16 cellular contexts compared by ENCODE assay signal in genomic region chr20:34797012-34797720, GRCh38. TPM values are rescaled to one million over a fixed set of nuclear protein-coding genes. Genes with fewer than 3 reads are reported as not detected.
DNase-seq lines count a peak whose midpoint lies in the region; ATAC-seq and TF ChIP-seq lines count a peak whose summit lies in the region.
"Had no signal": no experiment of that assay in that cellular context is flagged by ENCODE, and none has a peak within 500 bp of the region (broad histone marks: within the 10 kb centered on the region; RNA-seq: fewer than 3 reads in every experiment).

No MANE protein-coding gene starts in this region.

- no peak overlapping the region for H3K4me3 ChIP-seq in GM23338
- H3K4me3 ChIP-seq in HEK293 (ENCODE audit: low read depth, low read length): no peak overlapping the region
- H3K4me3 ChIP-seq in endodermal cell (ENCODE audit: low read length): no peak overlapping the region
- H3K4me3 ChIP-seq in neuronal stem cell (ENCODE audit: low read length in 2 of 2): no peak overlapping the region
- no peak overlapping the region for H3K4me3 ChIP-seq in SJCRH30
- H3K4me3 ChIP-seq: A549 had no signal

- H3K9me3 Mint-ChIP-seq in GM23338 (no peaks in the 10 kb centered on the region), endodermal cell (peaks cover 6% of the 10 kb centered on the region), type B pancreatic cell (peaks cover 18% of the 10 kb centered on the region)
- H3K9me3 Mint-ChIP-seq: CD14-positive monocyte; CD8-positive, alpha-beta T cell had no signal

- H3K4me1 ChIP-seq in GM23338 (ENCODE audit: insufficient read depth) (0 out of 2 replicates have a peak, but pooled peaks cover 3% of the 10 kb centered on the region), HEK293 (ENCODE audit: control insufficient read depth, insufficient read depth, low read length) (peaks cover 21% of the 10 kb centered on the region), endodermal cell (ENCODE audit: control insufficient read depth, insufficient read depth, low read length) (peaks cover 10% of the 10 kb centered on the region), neuronal stem cell (ENCODE audit: control insufficient read depth in 2 of 2, insufficient read depth in 1 of 2, low read depth in 1 of 2, low read length in 2 of 2) (no peaks in the 10 kb centered on the region), SJCRH30 (peaks cover 11% of the 10 kb centered on the region)

- WGBS in endodermal cell (ENCODE audit: insufficient coverage in 1 of 2, insufficient read length in 1 of 2), 2 experiments: 93 to 94% methylated on average over 2 to 4 of the region's 4 CpGs
- no CpG with 5 or more reads among the region's 4 CpGs for WGBS in neuronal stem cell (ENCODE audit: extremely low coverage in 2 of 2, insufficient read length in 2 of 2, insufficient replicate concordance in 1 of 2), 2 donors

- H3K9me2 ChIP-seq in GM23338 (ENCODE audit: insufficient read depth): no peaks in the 10 kb centered on the region

- no peak overlapping the region for H4K8ac ChIP-seq in neuronal stem cell (ENCODE audit: low read depth, low read length)

- no peak overlapping the region for H2BK12ac ChIP-seq in neuronal stem cell (ENCODE audit: low read length)

- H3K27ac ChIP-seq in GM23338 (ENCODE audit: low read depth) (no peak overlapping the region), HEK293 (ENCODE audit: extremely low read depth, low read depth, low read length) (no peak overlapping the region), endodermal cell (ENCODE audit: low read depth, low read length) (no peak overlapping the region), neuronal stem cell (replicated peaks; ENCODE audit: low read length) (no peak overlapping the region), SJCRH30 (no peak overlapping the region)

- no peaks in the 10 kb centered on the region for H3K9me3 ChIP-seq in HEK293 (ENCODE audit: control insufficient read depth, insufficient read depth, low read depth, low read length)
- no peaks in the 10 kb centered on the region for H3K9me3 ChIP-seq in endodermal cell (ENCODE audit: control insufficient read depth, low read length)
- H3K9me3 ChIP-seq in neuronal stem cell (replicated peaks in 1 of 2; ENCODE audit: control insufficient read depth in 2 of 2, insufficient read depth in 1 of 2, low read depth in 1 of 2, low read length in 2 of 2): peaks cover 0 to 18% of the 10 kb centered on the region in 2 donors
- no peaks in the 10 kb centered on the region; the same call in 1 of the 2 replicates for H3K9me3 ChIP-seq in SJCRH30 (replicated peaks)
- H3K9me3 ChIP-seq: A549 had no signal

- TF ChIP-seq CTCF in GM23338 (conservative IDR thresholded peaks at IDR 0.05; ENCODE audit: low read depth in 2 of 2) (no peak), HEK293 (tag by site-specific recombination; IDR thresholded peaks at IDR 0.05) (no peak), endodermal cell (conservative IDR thresholded peaks at IDR 0.05) (no peak), type B pancreatic cell (conservative IDR thresholded peaks at IDR 0.05) (no peak)

- H2BK5ac ChIP-seq in neuronal stem cell (ENCODE audit: low read length): no peak overlapping the region

- H2BK15ac ChIP-seq in neuronal stem cell (ENCODE audit: low read length): no peak overlapping the region

- H3K4me1 Mint-ChIP-seq in GM23338: no peaks in the 10 kb centered on the region
- peaks cover 9% of the 10 kb centered on the region for H3K4me1 Mint-ChIP-seq in endodermal cell
- H3K4me1 Mint-ChIP-seq in type B pancreatic cell (ENCODE audit: unreplicated experiment): peaks cover 27% of the 10 kb centered on the region

- DNase-seq in GM23338 (ENCODE audit: low spot score) (no peak), endodermal cell (peak; percentile 55), neuronal stem cell (ENCODE audit: low spot score) (no peak), SJCRH30 (no peak), type B pancreatic cell (ENCODE audit: extremely low spot score, unreplicated experiment) (no peak)
- DNase-seq in stimulated activated CD4-positive, alpha-beta T cell treated with anti-CD3 and anti-CD28 coated beads, Interleukin-2, amount 100 ng/mL, for 48 hours: no peak
- DNase-seq: CD8-positive, alpha-beta T cell; COR-L47; DMS153; DMS79 treated with DMSO at 0.1 percent for 48 hours; EL; H7 had no signal

- H3F3A ChIP-seq in GM23338 (replicated peaks; ENCODE audit: low read depth): no peaks in the 10 kb centered on the region

- no peak overlapping the region for H2BK120ac ChIP-seq in neuronal stem cell (ENCODE audit: low read depth, low read length)

- peak overlapping the region; percentile 56 for H3K14ac ChIP-seq in neuronal stem cell (ENCODE audit: low read length)

- H3K4me2 ChIP-seq in GM23338 (no peak overlapping the region), neuronal stem cell (ENCODE audit: insufficient read depth, low read length, poor library complexity, severe bottlenecking) (no peak overlapping the region)
- H3K4me2 ChIP-seq: A549 had no signal

- H3K79me2 ChIP-seq in GM23338 (replicated peaks; ENCODE audit: insufficient read depth): peaks cover 5% of the 10 kb centered on the region; the same call in 1 of the 2 replicates

- no peaks in the 10 kb centered on the region for H4K20me1 ChIP-seq in GM23338 (replicated peaks; ENCODE audit: insufficient read depth)

- H4K91ac ChIP-seq in neuronal stem cell (ENCODE audit: low read depth, low read length, poor library complexity): no peak overlapping the region

- no peaks in the 10 kb centered on the region for H3K36me3 ChIP-seq in GM23338 (ENCODE audit: insufficient read depth)
- no peaks in the 10 kb centered on the region; a peak in 1 of 3 replicates for H3K36me3 ChIP-seq in HEK293 (ENCODE audit: control insufficient read depth in 2 of 2, insufficient read depth in 1 of 2, low read length in 2 of 2)
- no peaks in the 10 kb centered on the region for H3K36me3 ChIP-seq in endodermal cell (ENCODE audit: control insufficient read depth, insufficient read depth, low read length)
- H3K36me3 ChIP-seq in neuronal stem cell (replicated peaks in 1 of 2; ENCODE audit: control insufficient read depth in 2 of 2, insufficient read depth in 2 of 2, low read length in 2 of 2): peaks cover 0 to 6% of the 10 kb centered on the region in 2 donors
- H3K36me3 ChIP-seq in SJCRH30: peaks cover 6% of the 10 kb centered on the region

- no peaks in the 10 kb centered on the region for H3K79me1 ChIP-seq in neuronal stem cell (ENCODE audit: low read depth, low read length)

- H3K18ac ChIP-seq in neuronal stem cell (ENCODE audit: low read length): no peak overlapping the region

- H3K9ac ChIP-seq in endodermal cell (ENCODE audit: extremely low read depth, low read length, poor library complexity, severe bottlenecking) (no peak overlapping the region), neuronal stem cell (ENCODE audit: low read depth, low read length, poor library complexity) (no peak overlapping the region)

- peaks cover 4% of the 10 kb centered on the region for H3K27me3 Mint-ChIP-seq in GM23338 (ENCODE audit: insufficient read depth, low read depth, poor library complexity)
- no peaks in the 10 kb centered on the region for H3K27me3 Mint-ChIP-seq in endodermal cell (ENCODE audit: insufficient read depth)
- H3K27me3 Mint-ChIP-seq in type B pancreatic cell: no peaks in the 10 kb centered on the region

- CTCF ChIA-PET in HEK293 (lab: Yijun Ruan, JAX): interaction anchor here (0.7 to 3.0 kb wide), 3 partner anchors 13 to 607 kb away, joined by 3 to 9 read pairs (median 4); no protein-coding TSS in a partner anchor

- ATAC-seq in GM23338: peak; percentile 38; the same call in 2 of the 3 replicates
- no peak for ATAC-seq in HG03039 (IDR thresholded peaks at IDR 0.05; ENCODE audit: unreplicated experiment)
- ATAC-seq: A549; CD8-positive, alpha-beta T cell had no signal

- H3K27me3 ChIP-seq in GM23338 (ENCODE audit: insufficient read depth): no peaks in the 10 kb centered on the region
- no peaks in the 10 kb centered on the region for H3K27me3 ChIP-seq in endodermal cell (ENCODE audit: control insufficient read depth, insufficient read depth, low read length, poor library complexity, severe bottlenecking)
- no peaks in the 10 kb centered on the region for H3K27me3 ChIP-seq in neuronal stem cell (ENCODE audit: control insufficient read depth in 3 of 3, insufficient read depth in 3 of 3, low read depth in 1 of 3, low read length in 3 of 3)
- no peaks in the 10 kb centered on the region for H3K27me3 ChIP-seq in SJCRH30

- no peak overlapping the region for H2AK5ac ChIP-seq in neuronal stem cell (ENCODE audit: low read depth, low read length)

- POLR2A ChIA-PET in HEK293 (lab: Yijun Ruan, JAX): interaction anchor here (0.6 to 1.1 kb wide), 2 partner anchors 27 to 185 kb away, joined by 3 to 4 read pairs; no protein-coding TSS in a partner anchor

- H3K4me3 Mint-ChIP-seq in GM23338 (no peak overlapping the region), endodermal cell (no peak overlapping the region), type B pancreatic cell (no peak overlapping the region)
- H3K4me3 Mint-ChIP-seq: CD14-positive monocyte; CD8-positive, alpha-beta T cell had no signal

- H3K27ac Mint-ChIP-seq in GM23338 (no peak overlapping the region; the same call in 1 of the 2 replicates), endodermal cell (peak overlapping the region; percentile 80), type B pancreatic cell (no peak overlapping the region)
- H3K27ac Mint-ChIP-seq: CD8-positive, alpha-beta T cell had no signal

- H2AFZ ChIP-seq in GM23338 (no peak overlapping the region), neuronal stem cell (ENCODE audit: low read length) (no peak overlapping the region)

- no peak overlapping the region for H3K23ac ChIP-seq in neuronal stem cell (ENCODE audit: low read depth, low read length, poor library complexity)

- H3K36me3 Mint-ChIP-seq in GM23338 (ENCODE audit: low read depth) (no peaks in the 10 kb centered on the region), endodermal cell (ENCODE audit: low read depth) (peaks cover 10% of the 10 kb centered on the region), type B pancreatic cell (peaks cover 37% of the 10 kb centered on the region)

- H3K4ac ChIP-seq in neuronal stem cell (ENCODE audit: low read length): no peak overlapping the region

TF ChIP-seq in GM23338, 12 proteins besides CTCF, POLR2A, EP300 and RAD21 (continues in another document):
- TF ChIP-seq EZH2 (IDR thresholded peaks at IDR 0.05; ENCODE audit: low read depth, unreplicated experiment): no peak
- no peak for TF ChIP-seq CREB1 (CRISPR knock-in tag; IDR thresholded peaks at IDR 0.05; ENCODE audit: low read depth)

RNA-seq across cellular contexts. Expression of gene NCOA6, which starts 28.3 kb away (rescaled TPM):
- total RNA-seq in GM23338 (2014; rRNA removed; shearing (Covaris generic)): 10.6 and 10.8 TPM in 2 replicates
- polyA plus RNA-seq in GM23338 (2016; fragmentation: Nextera tagmentation; extraction: Ambion mirVana): 15.9 and 17.4 TPM in 2 replicates
- 10 to 100 TPM; 27.1 to 37.4 TPM for total RNA-seq in endodermal cell
- polyA plus RNA-seq in endodermal cell (2013, experiment 1 of 2): 34.9 TPM
- 38.0 TPM for polyA plus RNA-seq in endodermal cell (2013, experiment 2 of 2)
- polyA plus RNA-seq in neuronal stem cell (2013, experiment 1 of 2): 34.3 TPM
- polyA plus RNA-seq in neuronal stem cell (2013, experiment 2 of 2): 34.6 TPM
- total RNA-seq in SJCRH30 (2014; rRNA removed; shearing (Covaris generic)): 21.5 and 22.2 TPM in 2 replicates
- 53.9 and 59.5 TPM in 2 replicates for total RNA-seq in type B pancreatic cell (ENCODE audit: low replicate concordance)
